8 cellular contexts compared by ENCODE assay signal in the genomic region with DNA sequence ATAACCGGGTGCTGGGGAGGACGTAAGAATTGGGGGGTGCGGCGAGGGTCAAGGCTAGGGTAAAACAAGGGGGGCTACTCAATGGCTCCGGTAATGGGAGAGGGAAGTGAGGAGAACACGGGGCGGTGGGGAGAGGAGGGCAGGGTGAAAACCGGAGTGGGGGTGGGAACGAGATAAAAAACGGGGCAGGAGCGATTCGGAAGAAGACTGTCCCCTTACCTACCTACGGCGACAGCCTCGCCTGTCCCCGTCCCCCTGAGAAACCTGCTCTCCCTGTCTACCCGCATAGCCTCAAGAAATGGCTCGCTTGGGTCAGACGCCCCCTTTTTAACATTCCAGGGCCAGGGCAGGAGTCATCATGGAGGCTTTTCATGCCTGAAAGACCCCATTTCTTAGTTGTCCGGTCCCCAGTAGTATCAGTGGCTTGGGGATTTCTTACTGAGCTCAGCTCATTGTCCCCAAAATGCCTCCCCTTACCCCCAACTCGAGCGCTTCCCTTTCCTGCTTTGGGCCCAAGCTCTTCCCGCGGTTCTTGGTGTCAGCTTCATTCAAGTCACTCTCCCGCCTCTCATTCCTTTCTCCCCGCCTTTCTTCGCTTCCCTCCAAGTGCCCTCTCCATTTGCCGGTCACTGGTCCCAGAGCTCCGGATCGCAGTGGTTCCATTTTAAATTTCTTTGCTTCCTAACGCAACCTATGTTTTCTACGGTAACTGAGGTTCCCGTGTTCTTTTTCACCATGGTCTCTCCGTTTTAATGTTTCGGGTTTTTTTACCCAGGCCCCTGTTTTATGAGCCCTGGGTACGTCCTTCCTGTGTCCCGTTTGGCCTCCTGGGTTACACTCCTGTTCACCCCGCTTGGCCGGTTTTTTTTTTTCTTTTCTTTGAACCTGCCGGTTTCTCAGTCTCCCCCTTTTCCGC. TPM values are rescaled to one million over a fixed set of nuclear protein-coding genes. Genes with fewer than 3 reads are reported as not detected.
DNase-seq lines count a peak whose midpoint lies in the region; ATAC-seq and TF ChIP-seq lines count a peak whose summit lies in the region.

No MANE protein-coding gene starts in this region.

- H4K8ac ChIP-seq in H9 (replicated peaks; ENCODE audit: insufficient read length, low read depth, low read length), result no peak overlapping the region

- peaks cover under 1% of the 10 kb centered on the region for H3K27me3 Mint-ChIP-seq in CD8-positive, alpha-beta T cell (ENCODE audit: low read depth)
- no peaks in the 10 kb centered on the region for H3K27me3 Mint-ChIP-seq in H9 (ENCODE audit: low read depth)

- H3K27me3 ChIP-seq in CD8-positive, alpha-beta T cell (ENCODE audit: insufficient read depth, low read length), result no peaks in the 10 kb centered on the region
- no peaks in the 10 kb centered on the region for H3K27me3 ChIP-seq in H9 (ENCODE audit: insufficient read depth, low read length)
- no peaks in the 10 kb centered on the region for H3K27me3 ChIP-seq in SJSA1 (replicated peaks)
- H3K27me3 ChIP-seq in layer of hippocampus (ENCODE audit: control insufficient read depth, insufficient read depth, low read length), result no peaks in the 10 kb centered on the region

- CTCF ChIA-PET in CD8-positive, alpha-beta T cell (lab: Charles Lee), result interaction anchor here (0.7 to 1.2 kb wide), 2 partner anchors 15 to 281 kb away, joined by 3 to 4 read pairs; no protein-coding TSS in a partner anchor

- H3K14ac ChIP-seq in H9 (ENCODE audit: insufficient read depth, low read length), result peak overlapping the region; percentile 80

- H3K9me3 Mint-ChIP-seq in CD8-positive, alpha-beta T cell, result no peaks in the 10 kb centered on the region
- H3K9me3 Mint-ChIP-seq in H9, result no peaks in the 10 kb centered on the region

- peak overlapping the region; percentile 53 for H2BK120ac ChIP-seq in H9 (ENCODE audit: low read depth, low read length, poor library complexity, severe bottlenecking)

- H2AK5ac ChIP-seq in H9 (ENCODE audit: insufficient read length, low read length), result no peak overlapping the region

- H4K91ac ChIP-seq in H9 (ENCODE audit: insufficient read length, low read depth, low read length), result no peak overlapping the region

- ATAC-seq in CD8-positive, alpha-beta T cell, result no peak
- ATAC-seq in HG03457 (IDR thresholded peaks at IDR 0.05; ENCODE audit: unreplicated experiment) (no peak), GM18498 (IDR thresholded peaks at IDR 0.05; ENCODE audit: unreplicated experiment) (no peak)

- DNase-seq in CD8-positive, alpha-beta T cell, result peak in 2 of 7 experiments; percentile 14 to 50
- peak; percentile 80 for DNase-seq in H9
- peak; percentile 59 to 74 for DNase-seq in SJSA1 (ENCODE audit: low read depth in 1 of 2, low spot score in 2 of 2)
- peak; percentile 77 for DNase-seq in coronary artery (ENCODE audit: low spot score)
- DNase-seq in stimulated activated CD4-positive, alpha-beta T cell treated with anti-CD3 and anti-CD28 coated beads, Interleukin-4, amount 100 ng/mL, for 24 hours, result peak; percentile 23

- H4K5ac ChIP-seq in H9 (ENCODE audit: insufficient read length, low read depth, low read length), result no peak overlapping the region

- peaks cover 40% of the 10 kb centered on the region for H3K4me1 ChIP-seq in CD8-positive, alpha-beta T cell (ENCODE audit: insufficient read depth, low read length)
- H3K4me1 ChIP-seq in H9 (ENCODE audit: insufficient read depth, low read length) (peaks cover 3% of the 10 kb centered on the region; the same call in 1 of the 2 replicates), SJSA1 (replicated peaks) (peaks cover 43% of the 10 kb centered on the region)

- peak overlapping the region; percentile 72 for H3K4me3 ChIP-seq in CD8-positive, alpha-beta T cell (ENCODE audit: low read depth, low read length)
- peak overlapping the region; percentile 87 for H3K4me3 ChIP-seq in SJSA1
- H3K4me3 ChIP-seq in coronary artery, result peak overlapping the region; percentile 96

- no peaks in the 10 kb centered on the region for H3K36me3 ChIP-seq in CD8-positive, alpha-beta T cell (ENCODE audit: insufficient read depth, low read length)
- peaks cover 18% of the 10 kb centered on the region for H3K36me3 ChIP-seq in SJSA1

- H3K4ac ChIP-seq in H9 (ENCODE audit: low read depth, low read length), result no peak overlapping the region; the same call in 1 of the 2 replicates

- no peak overlapping the region for H3K23ac ChIP-seq in H9 (ENCODE audit: insufficient read length, low read depth, low read length)

- peak overlapping the region; percentile 95 for H3K4me2 ChIP-seq in H9 (ENCODE audit: insufficient read depth, insufficient read length, low read length)

- peaks cover 2% of the 10 kb centered on the region; the same call in 1 of the 2 replicates for H3K79me2 ChIP-seq in H9 (ENCODE audit: insufficient read depth, low read length)

- peak overlapping the region; percentile 87 for H3K9ac ChIP-seq in H9 (ENCODE audit: extremely low read depth, insufficient read length, low read length)

- no peak overlapping the region for H2BK20ac ChIP-seq in H9 (ENCODE audit: low read depth, low read length, poor library complexity, severe bottlenecking)

- H3K27ac ChIP-seq in CD8-positive, alpha-beta T cell (ENCODE audit: low read depth, low read length), result peak overlapping the region; percentile 67
- peak overlapping the region; percentile 38 for H3K27ac ChIP-seq in H9 (ENCODE audit: insufficient read length, low read depth, low read length)
- peak overlapping the region; percentile 99 for H3K27ac ChIP-seq in SJSA1
- H3K27ac ChIP-seq in coronary artery, result peak overlapping the region; percentile 97 to 100
- peak overlapping the region; percentile 90 for H3K27ac ChIP-seq in layer of hippocampus (ENCODE audit: low read depth, low read length)

- no peak for TF ChIP-seq CTCF in CD8-positive, alpha-beta T cell (IDR thresholded peaks at IDR 0.05)
- TF ChIP-seq CTCF in H9 (conservative IDR thresholded peaks at IDR 0.05) (no peak), coronary artery (IDR thresholded peaks at IDR 0.05) (no peak)

- peak overlapping the region; percentile 90 for H3K4me3 Mint-ChIP-seq in CD8-positive, alpha-beta T cell
- peak overlapping the region; percentile 80 to 90 for H3K4me3 Mint-ChIP-seq in H9

- peaks cover 58% of the 10 kb centered on the region for H3K4me1 Mint-ChIP-seq in CD8-positive, alpha-beta T cell (ENCODE audit: low read depth)
- H3K4me1 Mint-ChIP-seq in H9, result peaks cover 38 to 39% of the 10 kb centered on the region in 2 experiments

- H3K79me1 ChIP-seq in H9 (ENCODE audit: insufficient read depth, low read depth, low read length, poor library complexity, severe bottlenecking), result no peaks in the 10 kb centered on the region

- H3K18ac ChIP-seq in H9 (ENCODE audit: insufficient read length, low read depth, low read length), result peak overlapping the region; percentile 68

- POLR2A ChIA-PET in CD8-positive, alpha-beta T cell (lab: Charles Lee), result interaction anchor here (1.8 kb wide), 1 partner anchor 45 kb away, joined by 6 read pairs; a partner anchor contains a TSS

- no peak overlapping the region for H2BK15ac ChIP-seq in H9 (ENCODE audit: low read depth, low read length)

- intact Hi-C loops in CD8-positive, alpha-beta T cell (cut with DNase I, micrococcal nuclease), result loop anchor here (1.0 to 10.0 kb wide), 7 partner anchors 45 to 1603 kb away; a partner anchor contains a TSS

- H3K36me3 Mint-ChIP-seq in CD8-positive, alpha-beta T cell, result peaks cover 8% of the 10 kb centered on the region
- peaks cover 5 to 21% (median 19%) of the 10 kb centered on the region in 3 experiments; a peak in 6 of 7 replicates for H3K36me3 Mint-ChIP-seq in H9 (ENCODE audit: insufficient read depth in 1 of 3, low read depth in 3 of 3)

- no peak overlapping the region for H3T11ph ChIP-seq in H9 (ENCODE audit: low read length)

- no peak overlapping the region for H2BK12ac ChIP-seq in H9 (ENCODE audit: insufficient read length, low read depth, low read length)

- no peaks in the 10 kb centered on the region for H4K20me1 ChIP-seq in H9 (ENCODE audit: control insufficient read depth, insufficient read depth, insufficient read length)

- no peak overlapping the region for H2BK5ac ChIP-seq in H9 (ENCODE audit: insufficient read length, low read length)

- no CpG with 5 or more reads among the region's 41 CpGs for WGBS in H9 (ENCODE audit: extremely low coverage, insufficient read length, low lambda C conversion rate)

- peak overlapping the region; percentile 91 for H3K27ac Mint-ChIP-seq in CD8-positive, alpha-beta T cell
- peak overlapping the region; percentile 89 to 98 (median 96) for H3K27ac Mint-ChIP-seq in H9

- H3K9me3 ChIP-seq in CD8-positive, alpha-beta T cell (ENCODE audit: low read length), result no peaks in the 10 kb centered on the region
- no peaks in the 10 kb centered on the region for H3K9me3 ChIP-seq in H9 (ENCODE audit: control insufficient read depth, low read depth, low read length)
- H3K9me3 ChIP-seq in SJSA1 (replicated peaks), result no peaks in the 10 kb centered on the region

- no peak overlapping the region for H2AFZ ChIP-seq in H9 (ENCODE audit: low read length)

- H3K56ac ChIP-seq in H9 (ENCODE audit: insufficient read length, low read depth, low read length), result no peak overlapping the region

- peaks cover 24% of the 10 kb centered on the region for H3K23me2 ChIP-seq in H9 (ENCODE audit: insufficient read length, low read depth, low read length, poor library complexity, severe bottlenecking)

RNA-seq across cellular contexts. Expression of a gene that starts 1.2 kb away (rescaled TPM):
- 10 to 100 TPM; 16.4 to 19.5 TPM for total RNA-seq in CD8-positive, alpha-beta T cell
- 58.6 and 61.4 TPM in 2 replicates for total RNA-seq in H9 (2021)
- 160 and 164 TPM in 2 replicates for total RNA-seq in SJSA1 (2014; rRNA removed; shearing (Covaris generic))

RNA-seq across cellular contexts. Expression of a gene that starts 41.7 kb away (rescaled TPM):
- total RNA-seq in CD8-positive, alpha-beta T cell, result 1 to 10 TPM; 1.0 to 2.3 TPM
- 89.6 and 97.4 TPM in 2 replicates for total RNA-seq in H9 (2021)
- 11.8 and 14.6 TPM in 2 replicates for total RNA-seq in SJSA1 (2014; rRNA removed; shearing (Covaris generic))

RNA-seq across cellular contexts. Expression of a gene that starts 45.6 kb away (rescaled TPM):
- 10 to 100 TPM in 1 of 2 experiments, 1 to 10 TPM in 1; 9.9 to 13.8 TPM for total RNA-seq in CD8-positive, alpha-beta T cell
- total RNA-seq in H9 (2021), result 47.2 and 50.4 TPM in 2 replicates
- 21.5 and 47.6 TPM in 2 replicates for total RNA-seq in SJSA1 (2014; rRNA removed; shearing (Covaris generic))

Comparison
In these comparisons a context has a peak if more than half of its experiments do, and no peak if none do; other contexts are left out.
1. H3K27ac ChIP-seq: peak in every context shown above with its lines; median percentile 99 in SJSA1; 98 in coronary artery; 90 in layer of hippocampus; 67 in CD8-positive, alpha-beta T cell; 38 in H9.